Comparison of ENCODE assay signal across 8 cellular contexts in the genomic region with DNA sequence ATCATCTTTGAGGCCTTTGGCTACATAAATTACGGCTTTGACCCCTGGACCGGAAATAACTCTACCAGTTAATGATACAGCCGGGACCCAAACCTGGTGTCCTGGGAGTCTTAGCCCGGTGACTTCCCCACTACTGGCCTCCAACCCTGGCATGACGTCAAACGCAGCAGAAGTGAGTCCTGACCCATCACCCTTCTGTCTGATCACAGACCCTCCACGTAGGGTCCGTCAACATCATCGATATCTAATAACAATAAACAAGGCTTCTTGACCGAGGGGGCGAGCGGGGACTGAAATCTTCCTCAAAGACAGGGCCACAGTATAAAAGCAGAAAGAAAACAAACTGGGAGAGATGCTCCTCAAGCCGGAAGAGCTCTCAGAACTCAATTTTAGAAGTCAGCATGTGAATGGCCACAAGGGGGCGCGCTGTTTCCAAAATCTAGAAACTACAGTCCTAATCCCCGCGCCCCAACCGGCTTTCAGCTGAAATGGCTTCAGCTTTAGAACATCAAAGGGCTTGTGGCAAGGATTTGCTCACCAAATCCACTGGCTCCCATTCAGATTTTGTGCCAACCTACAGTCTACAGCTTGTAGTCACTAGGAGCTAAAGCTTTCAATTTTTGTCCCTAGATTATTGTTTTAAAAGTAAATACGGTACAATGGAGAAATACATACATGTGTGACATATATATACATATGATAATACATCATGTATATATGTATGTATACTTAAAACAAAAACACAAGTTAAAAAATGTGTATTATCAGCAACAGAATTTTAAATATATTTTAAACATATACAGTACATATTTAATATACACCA. TPM values are rescaled to one million over a fixed set of nuclear protein-coding genes. Genes with fewer than 3 reads are reported as not detected.
A peak's percentile ranks its signal among the peaks of the same experiment; 100 is the strongest.
DNase-seq lines count a peak whose midpoint lies in the region; ATAC-seq and FAIRE-seq lines count a peak whose summit lies in the region.

No MANE protein-coding gene starts in this region.

- H3K36me3 ChIP-seq in mesendoderm (ENCODE audit: control insufficient read depth, insufficient read depth, low read length): no peaks in the 10 kb centered on the region

- no peak overlapping the region for H2BK120ac ChIP-seq in mesendoderm (ENCODE audit: low read depth, low read length)

- no peak overlapping the region for H4K8ac ChIP-seq in mesendoderm (ENCODE audit: low read depth, low read length)

- no peaks in the 10 kb centered on the region for H3K79me1 ChIP-seq in mesendoderm (ENCODE audit: low read length)

- no peak overlapping the region for H3K27ac ChIP-seq in mesendoderm (ENCODE audit: low read depth, low read length)

- CTCF ChIA-PET in activated CD8-positive, alpha-beta T cell treated with anti-CD3 and anti-CD28 coated beads, Interleukin-2, amount 10 ng/mL, durations not matched to agents 7 days and 5 days (lab: Charles Lee): interaction anchor here (0.6 to 10.0 kb wide), 95 partner anchors 9 to 920 kb away, joined by 3 to 191 read pairs (median 5); a partner anchor contains a TSS

- H3K18ac ChIP-seq in mesendoderm (ENCODE audit: low read length): no peak overlapping the region

- H3K27me3 ChIP-seq in mesendoderm (ENCODE audit: insufficient read depth, low read length, poor library complexity): no peaks in the 10 kb centered on the region

- H3K9ac ChIP-seq in mesendoderm (ENCODE audit: low read length): no peak overlapping the region

- no peak overlapping the region for H3K4ac ChIP-seq in mesendoderm (ENCODE audit: low read depth, low read length)

- peak; percentile 26 for ATAC-seq in GM19351 (IDR thresholded peaks at IDR 0.05; ENCODE audit: unreplicated experiment)
- ATAC-seq in activated CD8-positive, alpha-beta T cell treated with anti-CD3 and anti-CD28 coated beads, Interleukin-2, amount 10 ng/mL, durations not matched to agents 7 days and 5 days: peak; percentile 64
- ATAC-seq in effector memory CD8-positive, alpha-beta T cell (replicated peaks): peak; percentile 69

- H3K27ac Mint-ChIP-seq in activated CD8-positive, alpha-beta T cell treated with anti-CD3 and anti-CD28 coated beads, Interleukin-2, amount 10 ng/mL, durations not matched to agents 7 days and 5 days: peak overlapping the region; percentile 63
- peak overlapping the region; percentile 74 to 81 for H3K27ac Mint-ChIP-seq in effector memory CD8-positive, alpha-beta T cell

- peaks cover 50% of the 10 kb centered on the region for H3K4me1 Mint-ChIP-seq in activated CD8-positive, alpha-beta T cell treated with anti-CD3 and anti-CD28 coated beads, Interleukin-2, amount 10 ng/mL, durations not matched to agents 7 days and 5 days (ENCODE audit: low read depth)
- peaks cover 18 to 24% of the 10 kb centered on the region in 2 donors for H3K4me1 Mint-ChIP-seq in effector memory CD8-positive, alpha-beta T cell (ENCODE audit: low read depth in 2 of 2)

- peak; percentile 94 for DNase-seq in Ammon's horn (ENCODE audit: low spot score)
- peak; percentile 77 for DNase-seq in HTR-8/SVneo (ENCODE audit: insufficient read length, low spot score)
- peak; percentile 76 for DNase-seq in NK-92 treated with Interleukin-12 subunit alpha and Interleukin-12 subunit beta, amount 100 ng/mL, for 24 hours (lab: John Stamatoyannopoulos, UW)
- DNase-seq in activated CD8-positive, alpha-beta T cell treated with anti-CD3 and anti-CD28 coated beads, Interleukin-2, amount 10 ng/mL, durations not matched to agents 7 days and 5 days: peak; percentile 98
- DNase-seq in effector memory CD8-positive, alpha-beta T cell: peak; percentile 89 to 92 (median 90)
- peak; percentile 95 for DNase-seq in mesendoderm
- DNase-seq in stimulated activated CD8-positive, alpha-beta memory T cell treated with anti-CD3 and anti-CD28 coated beads, Interleukin-15, amount 100 ng/mL, for 48 hours (ENCODE audit: low read depth in 2 of 2): peak; percentile 80 to 85

- no CpG with 5 or more reads among the region's 19 CpGs for WGBS in mesendoderm (ENCODE audit: extremely low coverage, insufficient coverage, low lambda C conversion rate)

- H3K56ac ChIP-seq in mesendoderm (ENCODE audit: low read length): no peak overlapping the region

- no peak overlapping the region for H3K4me3 ChIP-seq in mesendoderm (ENCODE audit: low read length)

- H2BK5ac ChIP-seq in mesendoderm (ENCODE audit: low read length): no peak overlapping the region

- peak; percentile 40 for FAIRE-seq in HTR-8/SVneo (lab: Jason Lieb, UNC)

- no peak overlapping the region for H3K4me2 ChIP-seq in mesendoderm (ENCODE audit: low read length)

- POLR2A ChIA-PET in activated CD8-positive, alpha-beta T cell treated with anti-CD3 and anti-CD28 coated beads, Interleukin-2, amount 10 ng/mL, durations not matched to agents 7 days and 5 days (lab: Charles Lee): interaction anchor here (0.9 to 7.1 kb wide), 10 partner anchors 18 to 557 kb away, joined by 3 to 55 read pairs (median 6); a partner anchor contains a TSS

- no peaks in the 10 kb centered on the region for H3K4me1 ChIP-seq in mesendoderm (ENCODE audit: control insufficient read depth, low read depth, low read length)

- no peak overlapping the region for H3K23ac ChIP-seq in mesendoderm (ENCODE audit: low read length)

- no peak overlapping the region for H4K5ac ChIP-seq in mesendoderm (ENCODE audit: low read length)

- H3K9me3 Mint-ChIP-seq in activated CD8-positive, alpha-beta T cell treated with anti-CD3 and anti-CD28 coated beads, Interleukin-2, amount 10 ng/mL, durations not matched to agents 7 days and 5 days (ENCODE audit: insufficient read depth): no peaks in the 10 kb centered on the region
- no peaks in the 10 kb centered on the region for H3K9me3 Mint-ChIP-seq in effector memory CD8-positive, alpha-beta T cell

- no peak overlapping the region for H2BK15ac ChIP-seq in mesendoderm (replicated peaks; ENCODE audit: low read depth)

- H2AK5ac ChIP-seq in mesendoderm (ENCODE audit: low read length): no peak overlapping the region

- no peaks in the 10 kb centered on the region for H3K79me2 ChIP-seq in mesendoderm (ENCODE audit: control insufficient read depth, insufficient read depth, low read length)

- no peaks in the 10 kb centered on the region for H3K36me3 Mint-ChIP-seq in activated CD8-positive, alpha-beta T cell treated with anti-CD3 and anti-CD28 coated beads, Interleukin-2, amount 10 ng/mL, durations not matched to agents 7 days and 5 days (ENCODE audit: low read depth)
- H3K36me3 Mint-ChIP-seq in effector memory CD8-positive, alpha-beta T cell (ENCODE audit: insufficient read depth): peaks cover 13% of the 10 kb centered on the region

- H3K27me3 Mint-ChIP-seq in activated CD8-positive, alpha-beta T cell treated with anti-CD3 and anti-CD28 coated beads, Interleukin-2, amount 10 ng/mL, durations not matched to agents 7 days and 5 days (ENCODE audit: low read depth): no peaks in the 10 kb centered on the region
- no peaks in the 10 kb centered on the region for H3K27me3 Mint-ChIP-seq in effector memory CD8-positive, alpha-beta T cell

- H3K4me3 Mint-ChIP-seq in activated CD8-positive, alpha-beta T cell treated with anti-CD3 and anti-CD28 coated beads, Interleukin-2, amount 10 ng/mL, durations not matched to agents 7 days and 5 days: peak overlapping the region; percentile 48
- peak overlapping the region in 1 of 2 donors; percentile 40 for H3K4me3 Mint-ChIP-seq in effector memory CD8-positive, alpha-beta T cell

RNA-seq across cellular contexts. Expression of a gene that starts 46.4 kb away (rescaled TPM):
- under 1 TPM; 0.18 to 0.87 TPM for total RNA-seq in activated CD8-positive, alpha-beta T cell treated with anti-CD3 and anti-CD28 coated beads, Interleukin-2, amount 10 ng/mL, durations not matched to agents 7 days and 5 days
- polyA plus RNA-seq in mesendoderm (2013, experiment 1 of 2): 0.21 TPM
- polyA plus RNA-seq in mesendoderm (2013, experiment 2 of 2): 0.29 TPM
